ENCODE assay signal across 8 cellular contexts in genomic region chr7:141701489-141702046, GRCh38. TPM values are rescaled to one million over a fixed set of nuclear protein-coding genes. Genes with fewer than 3 reads are reported as not detected.
DNase-seq lines count a peak whose midpoint lies in the region; ATAC-seq and TF ChIP-seq lines count a peak whose summit lies in the region.

No MANE protein-coding gene starts in this region.

- peak overlapping the region; percentile 69 for H3K9ac ChIP-seq in OCI-LY1 (ENCODE audit: low read length)

- H3K27ac ChIP-seq in OCI-LY1 (ENCODE audit: low read depth, low read length, poor library complexity, severe bottlenecking), result no peak overlapping the region
- peak overlapping the region; percentile 84 to 85 for H3K27ac ChIP-seq in thoracic aorta

- ATAC-seq in GM18519 (IDR thresholded peaks at IDR 0.05; ENCODE audit: low FRiP score, unreplicated experiment), result peak; percentile 48
- ATAC-seq in HG02981 (IDR thresholded peaks at IDR 0.05; ENCODE audit: unreplicated experiment), result peak; percentile 81
- ATAC-seq in thoracic aorta (ENCODE audit: insufficient number of reproducible peaks, low FRiP score, low read depth), result no peak

- peaks cover 5% of the 10 kb centered on the region; the same call in 1 of the 2 replicates for H3K27me3 ChIP-seq in OCI-LY1 (ENCODE audit: insufficient read depth, low read length)
- H3K27me3 ChIP-seq in thoracic aorta (replicated peaks; ENCODE audit: insufficient read depth), result no peaks in the 10 kb centered on the region

- no peaks in the 10 kb centered on the region for H3F3A ChIP-seq in OCI-LY1 (ENCODE audit: insufficient read depth, low read length)

- peak overlapping the region; percentile 92 for H3K4me2 ChIP-seq in OCI-LY1 (ENCODE audit: low read length)

- H3K4me3 ChIP-seq in OCI-LY1 (ENCODE audit: low read depth, low read length, poor library complexity, severe bottlenecking) (peak overlapping the region; percentile 72), foreskin fibroblast (ENCODE audit: low read depth in 1 of 2, low read length in 2 of 2) (peak overlapping the region; percentile 67 to 68), thoracic aorta (peak overlapping the region; percentile 91)

- H3K9me3 ChIP-seq in OCI-LY1 (ENCODE audit: low read length), result no peaks in the 10 kb centered on the region
- H3K9me3 ChIP-seq in thoracic aorta, result no peaks in the 10 kb centered on the region

- no peaks in the 10 kb centered on the region for H3K9me2 ChIP-seq in OCI-LY1 (ENCODE audit: low read depth, low read length)

- peaks cover 13% of the 10 kb centered on the region for H3K4me1 ChIP-seq in OCI-LY1 (ENCODE audit: insufficient read depth, low read length, severe bottlenecking)
- H3K4me1 ChIP-seq in thoracic aorta (ENCODE audit: control insufficient read depth in 1 of 2, low read depth in 2 of 2), result peaks cover 5 to 64% of the 10 kb centered on the region in 2 donors

- H2AFZ ChIP-seq in OCI-LY1 (ENCODE audit: low read length), result no peak overlapping the region

- H3K36me3 ChIP-seq in OCI-LY1 (ENCODE audit: insufficient read depth, low read length) (no peaks in the 10 kb centered on the region), thoracic aorta (no peaks in the 10 kb centered on the region)

- no peaks in the 10 kb centered on the region for H4K20me1 ChIP-seq in OCI-LY1 (ENCODE audit: insufficient read depth, low read length)

- no peak for TF ChIP-seq CTCF in OCI-LY1 (IDR thresholded peaks at IDR 0.05; ENCODE audit: low read length)
- no peak for TF ChIP-seq CTCF in foreskin fibroblast (IDR thresholded peaks at IDR 0.05; ENCODE audit: low read depth, low read length)
- no peak for TF ChIP-seq CTCF in thoracic aorta (IDR thresholded peaks at IDR 0.05)

- DNase-seq in ACHN, result peak; percentile 62
- peak; percentile 55 for DNase-seq in activated T-helper 1 cell treated with Interleukin-2 at 50 U/mL for 16 hours (ENCODE audit: low read depth)
- peak in 1 of 2 donors; percentile 48 for DNase-seq in foreskin fibroblast
- peak in 37 of 56 donors; percentile 2 to 74 (median 42) for DNase-seq in nucleus accumbens (lab: John Stamatoyannopoulos, UW)
- no peak for DNase-seq in thoracic aorta (ENCODE audit: low spot score)

- in situ Hi-C loops in ACHN (cut with HindIII; ENCODE audit: low pct_ligation_motif_present, low pct_unique_long_range_greater_than_20kb, low sequenced_read_pairs), result no loop called here

- no peaks in the 10 kb centered on the region for H3K79me2 ChIP-seq in OCI-LY1 (ENCODE audit: insufficient read depth, low read length)

RNA-seq across cellular contexts. Expression of gene DENND11, which starts 0.4 kb away (rescaled TPM):
- total RNA-seq in thoracic aorta, result 10 to 100 TPM; 29.0 to 37.8 TPM

RNA-seq across cellular contexts. Expression of gene WEE2, which starts 6.6 kb away (rescaled TPM):
- total RNA-seq in thoracic aorta, result not detected

RNA-seq across cellular contexts. Expression of gene SSBP1, which starts 36.6 kb away (rescaled TPM):
- total RNA-seq in thoracic aorta, result 100 to 1,000 TPM in 1 of 2 donors, 10 to 100 TPM in 1; 50.8 to 157 TPM
